Comparison of ENCODE assay signal across 9 cellular contexts in genomic region chr3:128226794-128227399, GRCh38.
A peak's percentile ranks its signal among the peaks of the same experiment; 100 is the strongest.
DNase-seq lines count a peak whose midpoint lies in the region; ATAC-seq, FAIRE-seq and TF ChIP-seq lines count a peak whose summit lies in the region.
"Had no signal": no experiment of that assay in that cellular context is flagged by ENCODE, and none has a peak within 500 bp of the region (broad histone marks: within the 10 kb centered on the region; RNA-seq: fewer than 3 reads in every experiment).

No MANE protein-coding gene starts in this region.

- H3K79me1 ChIP-seq in trophoblast cell (ENCODE audit: low read length): peaks cover 7% of the 10 kb centered on the region

- H4K8ac ChIP-seq in trophoblast cell (ENCODE audit: low read depth, low read length): peak overlapping the region; percentile 47

- peak overlapping the region; percentile 50 for H2BK12ac ChIP-seq in trophoblast cell (ENCODE audit: low read length)

- TF ChIP-seq CTCF in D721Med (IDR thresholded peaks at IDR 0.05; ENCODE audit: insufficient read depth, missing control alignments) (peak; percentile 45), fibroblast of mammary gland (conservative IDR thresholded peaks at IDR 0.05; ENCODE audit: control insufficient read depth, insufficient read depth, low read depth, low read length) (peak; percentile 71)

- peaks cover 12% of the 10 kb centered on the region for H3K9me3 Mint-ChIP-seq in activated CD8-positive, alpha-beta T cell treated with anti-CD3 and anti-CD28 coated beads, Interleukin-2, amount 10 ng/mL, durations not matched to agents 7 days and 5 days (ENCODE audit: insufficient read depth)

- no peak overlapping the region for H3K4me3 Mint-ChIP-seq in activated CD8-positive, alpha-beta T cell treated with anti-CD3 and anti-CD28 coated beads, Interleukin-2, amount 10 ng/mL, durations not matched to agents 7 days and 5 days

- H2AFZ ChIP-seq in trophoblast cell (ENCODE audit: insufficient read depth, low read length, poor library complexity): no peak overlapping the region

- DNase-seq in D721Med (ENCODE audit: insufficient read length, low spot score) (no peak), HUDEP-2 (lab: John Stamatoyannopoulos, UW; ENCODE audit: unreplicated experiment in 76 of 76) (peak in 46 of 76 experiments; percentile 1 to 56 (median 22)), fibroblast of mammary gland (ENCODE audit: low read depth) (peak; percentile 14), trophoblast cell (peak; percentile 47 to 66), NCI-H2171 (lab: John Stamatoyannopoulos, UW) (no peak)
- DNase-seq in activated CD8-positive, alpha-beta T cell treated with anti-CD3 and anti-CD28 coated beads, Interleukin-2, amount 10 ng/mL, durations not matched to agents 7 days and 5 days: peak; percentile 48

- no peak overlapping the region for H3K27ac ChIP-seq in trophoblast cell (ENCODE audit: low read depth, low read length)

- no peak overlapping the region for H3K14ac ChIP-seq in trophoblast cell (ENCODE audit: low read length)

- H3K27me3 Mint-ChIP-seq in activated CD8-positive, alpha-beta T cell treated with anti-CD3 and anti-CD28 coated beads, Interleukin-2, amount 10 ng/mL, durations not matched to agents 7 days and 5 days (ENCODE audit: low read depth): no peaks in the 10 kb centered on the region

- no peak overlapping the region for H3K9ac ChIP-seq in trophoblast cell (ENCODE audit: low read length)

- peaks cover 6% of the 10 kb centered on the region for H3K9me3 ChIP-seq in trophoblast cell (ENCODE audit: insufficient read depth, low read depth, low read length)

- H3K4ac ChIP-seq in trophoblast cell (ENCODE audit: low read depth, low read length): no peak overlapping the region

- H3K79me2 ChIP-seq in trophoblast cell (ENCODE audit: control insufficient read depth, insufficient read depth, low read length, poor library complexity): no peaks in the 10 kb centered on the region

- CTCF ChIA-PET in activated CD8-positive, alpha-beta T cell treated with anti-CD3 and anti-CD28 coated beads, Interleukin-2, amount 10 ng/mL, durations not matched to agents 7 days and 5 days (lab: Charles Lee): interaction anchor here (0.7 to 1.8 kb wide), 10 partner anchors 8 to 132 kb away, joined by 3 to 12 read pairs (median 5); no protein-coding TSS in a partner anchor

- H2BK5ac ChIP-seq in trophoblast cell (ENCODE audit: low read depth, low read length, poor library complexity): peak overlapping the region; percentile 7

- peaks cover 4 to 9% of the 10 kb centered on the region in 2 experiments for H3K4me1 ChIP-seq in trophoblast cell (ENCODE audit: control insufficient read depth in 1 of 2, insufficient read depth in 2 of 2, low read length in 2 of 2)

- ATAC-seq in activated CD8-positive, alpha-beta T cell treated with anti-CD3 and anti-CD28 coated beads, Interleukin-2, amount 10 ng/mL, durations not matched to agents 7 days and 5 days: peak; percentile 71
- ATAC-seq in GM21526 (IDR thresholded peaks at IDR 0.05; ENCODE audit: low FRiP score, unreplicated experiment) (no peak), HG03139 (IDR thresholded peaks at IDR 0.05; ENCODE audit: unreplicated experiment) (no peak)

- H4K12ac ChIP-seq in trophoblast cell (ENCODE audit: low read depth, low read length): no peak overlapping the region

- no peak overlapping the region for H3K23ac ChIP-seq in trophoblast cell (ENCODE audit: low read length)

- no peaks in the 10 kb centered on the region for H3K36me3 ChIP-seq in trophoblast cell (ENCODE audit: control insufficient read depth in 1 of 2, insufficient read depth in 2 of 2, low read length in 2 of 2)

- H4K91ac ChIP-seq in trophoblast cell (ENCODE audit: low read depth, low read length): peak overlapping the region; percentile 19

- no peak overlapping the region for H3K4me3 ChIP-seq in fibroblast of mammary gland (ENCODE audit: control insufficient read depth, low read depth, low read length)
- H3K4me3 ChIP-seq in trophoblast cell (ENCODE audit: low read depth, low read length): no peak overlapping the region
- H3K4me3 ChIP-seq: lung had no signal

- H3K27me3 ChIP-seq in trophoblast cell (ENCODE audit: insufficient read depth, low read length): no peaks in the 10 kb centered on the region

- no peak for FAIRE-seq in D721Med (lab: Jason Lieb, UNC)

- POLR2A ChIA-PET in activated CD8-positive, alpha-beta T cell treated with anti-CD3 and anti-CD28 coated beads, Interleukin-2, amount 10 ng/mL, durations not matched to agents 7 days and 5 days (lab: Charles Lee): interaction anchor here (0.7 kb wide), 1 partner anchor 11 kb away, joined by 3 read pairs; no protein-coding TSS in a partner anchor

- H3K27ac Mint-ChIP-seq in activated CD8-positive, alpha-beta T cell treated with anti-CD3 and anti-CD28 coated beads, Interleukin-2, amount 10 ng/mL, durations not matched to agents 7 days and 5 days: no peak overlapping the region

- peak overlapping the region; percentile 70 for H2BK120ac ChIP-seq in trophoblast cell (ENCODE audit: insufficient read depth, low read length, poor library complexity)

- H2AK5ac ChIP-seq in trophoblast cell (ENCODE audit: low read length): peak overlapping the region; percentile 51

- whole genome bisulfite sequencing in trophoblast cell (ENCODE audit: extremely low coverage, insufficient coverage, insufficient read length): no CpG with 5 or more reads among the region's 5 CpGs

- peaks cover 3% of the 10 kb centered on the region for H3K4me1 Mint-ChIP-seq in activated CD8-positive, alpha-beta T cell treated with anti-CD3 and anti-CD28 coated beads, Interleukin-2, amount 10 ng/mL, durations not matched to agents 7 days and 5 days (ENCODE audit: low read depth)

- H3K36me3 Mint-ChIP-seq in activated CD8-positive, alpha-beta T cell treated with anti-CD3 and anti-CD28 coated beads, Interleukin-2, amount 10 ng/mL, durations not matched to agents 7 days and 5 days (ENCODE audit: low read depth): peaks cover 16% of the 10 kb centered on the region

- no peak overlapping the region for H3K18ac ChIP-seq in trophoblast cell (ENCODE audit: low read length)

- H3K4me2 ChIP-seq in trophoblast cell (ENCODE audit: low read length): no peak overlapping the region

Comparison
In these comparisons a context has a peak if more than half of its experiments do, and no peak if none do; other contexts are left out.
1. DNase-seq: peak in HUDEP-2 (46 of 76), activated CD8-positive, alpha-beta T cell treated with anti-CD3 and anti-CD28 coated beads, Interleukin-2, amount 10 ng/mL, durations not matched to agents 7 days and 5 days (single experiment), fibroblast of mammary gland (single experiment) and trophoblast cell (2 of 2); none in D721Med (single experiment) and NCI-H2171 (single experiment).